ENCODE assay signal across 8 cellular contexts in the genomic region with DNA sequence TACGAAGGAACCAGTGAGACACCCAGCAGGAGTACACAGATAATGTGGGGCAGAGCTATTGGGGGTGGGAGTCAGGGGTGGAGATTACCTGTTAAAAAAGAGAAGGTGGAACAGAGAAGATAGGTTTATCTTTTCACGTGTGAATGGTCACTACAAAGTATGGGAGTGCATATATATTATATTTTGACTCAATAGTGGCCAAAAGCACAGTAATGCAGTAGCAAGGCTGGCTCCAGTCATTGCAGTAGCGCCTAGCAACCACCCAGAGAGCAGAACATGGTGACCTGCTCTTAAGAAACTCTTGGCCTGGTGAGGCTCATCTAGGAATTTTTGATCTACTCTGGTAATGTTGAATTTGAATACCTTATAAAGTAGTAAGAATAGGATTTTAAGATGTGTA. TPM values are rescaled to one million over a fixed set of nuclear protein-coding genes. Genes with fewer than 3 reads are reported as not detected.
DNase-seq lines count a peak whose midpoint lies in the region; ATAC-seq and FAIRE-seq lines count a peak whose summit lies in the region.

No MANE protein-coding gene starts in this region.

- H3K36me3 ChIP-seq in small intestine (ENCODE audit: control insufficient read depth in 2 of 2, insufficient read depth in 2 of 2, low read length in 2 of 2), result no peaks in the 10 kb centered on the region

- H3K27me3 ChIP-seq in small intestine (ENCODE audit: control insufficient read depth in 2 of 2, insufficient read depth in 2 of 2, low read length in 2 of 2), result no peaks in the 10 kb centered on the region

- no peak for ATAC-seq in activated T-cell treated with anti-CD3 and anti-CD28 coated beads, Interleukin-2, amount 50 U/mL, for 72 hours (replicated peaks in 1 of 2)
- ATAC-seq in T-cell (replicated peaks in 1 of 4) (no peak), HG02885 (IDR thresholded peaks at IDR 0.05; ENCODE audit: poor library complexity, unreplicated experiment) (no peak)

- peaks cover 0 to 4% of the 10 kb centered on the region in 2 donors for H3K4me1 ChIP-seq in small intestine (ENCODE audit: control insufficient read depth in 2 of 2, insufficient read depth in 1 of 2, low read depth in 1 of 2, low read length in 1 of 2)

- POLR2A ChIA-PET in T-cell (lab: Charles Lee), result interaction anchor here in 1 of 2 donors (0.6 kb wide), 1 partner anchor 60 kb away, joined by 5 read pairs; no protein-coding TSS in a partner anchor

- peaks cover 2 to 3% of the 10 kb centered on the region in 2 donors for H3K9me3 Mint-ChIP-seq in activated T-cell treated with anti-CD3 and anti-CD28 coated beads, Interleukin-2, amount 50 U/mL, for 72 hours
- H3K9me3 Mint-ChIP-seq in T-cell, result peaks cover 3 to 13% (median 12%) of the 10 kb centered on the region in 3 donors

- H3K27ac ChIP-seq in small intestine (ENCODE audit: low read depth in 1 of 2, low read length in 1 of 2), result no peak overlapping the region

- H3K36me3 Mint-ChIP-seq in activated T-cell treated with anti-CD3 and anti-CD28 coated beads, Interleukin-2, amount 50 U/mL, for 72 hours (ENCODE audit: insufficient read depth in 2 of 2), result peaks cover 7 to 9% of the 10 kb centered on the region in 2 donors
- H3K36me3 Mint-ChIP-seq in T-cell, result peaks cover 27% of the 10 kb centered on the region

- DNase-seq in activated T-cell treated with anti-CD3 and anti-CD28 coated beads, Interleukin-2, amount 50 U/mL, for 72 hours, result no peak
- DNase-seq in activated T-cell treated with anti-CD3 and anti-CD28 coated beads, Interleukin-2, amount 50 U/mL, for 1 hour, result no peak
- no peak for DNase-seq in T-cell
- peak; percentile 9 for DNase-seq in glomerular visceral epithelial cell (ENCODE audit: extremely low spot score)
- no peak for DNase-seq in small intestine
- DNase-seq in GM19239 (ENCODE audit: insufficient read length, low spot score), result no peak
- no peak for DNase-seq in NCI-H226

- peaks cover 25% of the 10 kb centered on the region for H3K4me1 Mint-ChIP-seq in activated T-cell treated with anti-CD3 and anti-CD28 coated beads, Interleukin-2, amount 50 U/mL, for 72 hours (ENCODE audit: low read depth)
- peaks cover 24 to 36% (median 25%) of the 10 kb centered on the region in 3 donors for H3K4me1 Mint-ChIP-seq in T-cell

- CTCF ChIA-PET in T-cell (lab: Charles Lee), result interaction anchor here in 1 of 2 donors (0.6 kb wide), 1 partner anchor 60 kb away, joined by 3 read pairs; no protein-coding TSS in a partner anchor

- no peak overlapping the region for H3K27ac Mint-ChIP-seq in activated T-cell treated with anti-CD3 and anti-CD28 coated beads, Interleukin-2, amount 50 U/mL, for 72 hours
- peak overlapping the region in 1 of 2 donors; percentile 75 for H3K27ac Mint-ChIP-seq in T-cell

- H3K4me3 Mint-ChIP-seq in activated T-cell treated with anti-CD3 and anti-CD28 coated beads, Interleukin-2, amount 50 U/mL, for 72 hours, result peak overlapping the region; percentile 90 to 95
- H3K4me3 Mint-ChIP-seq in T-cell, result peak overlapping the region; percentile 88 to 92 (median 90)

- peaks cover 16% of the 10 kb centered on the region for H3K27me3 Mint-ChIP-seq in activated T-cell treated with anti-CD3 and anti-CD28 coated beads, Interleukin-2, amount 50 U/mL, for 72 hours (ENCODE audit: low read depth)
- H3K27me3 Mint-ChIP-seq in T-cell, result peaks cover 20% of the 10 kb centered on the region in 2 donors

- peak overlapping the region; percentile 84 to 96 for H3K4me3 ChIP-seq in small intestine (ENCODE audit: low read depth in 1 of 2, low read length in 2 of 2)

- WGBS in small intestine, 3 donors, result 50 to 61% (median 60%) methylated on average over 3 of the region's 3 CpGs

- H3K9me3 ChIP-seq in small intestine (ENCODE audit: control insufficient read depth, low read depth), result no peaks in the 10 kb centered on the region

- FAIRE-seq in small intestine (lab: Jason Lieb, UNC) (no peak), GM19239 (lab: Jason Lieb, UNC) (no peak)

RNA-seq across cellular contexts. Expression of gene IMPACT, which starts 1.0 kb away (rescaled TPM):
- 10 to 100 TPM; 19.0 to 27.6 TPM for total RNA-seq in activated T-cell treated with anti-CD3 and anti-CD28 coated beads, Interleukin-2, amount 50 U/mL, for 72 hours
- total RNA-seq in T-cell, result 10 to 100 TPM; 10.5 to 17.4 (median 15.8) TPM
- 10 to 100 TPM; 11.9 to 14.8 (median 13.9) TPM for polyA plus RNA-seq in small intestine

RNA-seq across cellular contexts. Expression of gene OSBPL1A, which starts 29.9 kb away (rescaled TPM):
- total RNA-seq in activated T-cell treated with anti-CD3 and anti-CD28 coated beads, Interleukin-2, amount 50 U/mL, for 72 hours, result 1 to 10 TPM; 1.5 to 2.4 TPM
- 1 to 10 TPM; 3.3 to 6.4 (median 4.0) TPM for total RNA-seq in T-cell
- 10 to 100 TPM; 23.5 to 36.7 (median 34.4) TPM for polyA plus RNA-seq in small intestine

RNA-seq across cellular contexts. Expression of gene HRH4, which starts 33.0 kb away (rescaled TPM):
- total RNA-seq in activated T-cell treated with anti-CD3 and anti-CD28 coated beads, Interleukin-2, amount 50 U/mL, for 72 hours, result under 1 TPM; 0.10 to 0.16 TPM
- total RNA-seq in T-cell, result 1 to 10 TPM in 2 of 5 donors, under 1 TPM in 3; 0.43 to 2.7 (median 0.86) TPM
- polyA plus RNA-seq in small intestine, result not detected
